ENCODE assay signal across 8 cellular contexts in the genomic region with DNA sequence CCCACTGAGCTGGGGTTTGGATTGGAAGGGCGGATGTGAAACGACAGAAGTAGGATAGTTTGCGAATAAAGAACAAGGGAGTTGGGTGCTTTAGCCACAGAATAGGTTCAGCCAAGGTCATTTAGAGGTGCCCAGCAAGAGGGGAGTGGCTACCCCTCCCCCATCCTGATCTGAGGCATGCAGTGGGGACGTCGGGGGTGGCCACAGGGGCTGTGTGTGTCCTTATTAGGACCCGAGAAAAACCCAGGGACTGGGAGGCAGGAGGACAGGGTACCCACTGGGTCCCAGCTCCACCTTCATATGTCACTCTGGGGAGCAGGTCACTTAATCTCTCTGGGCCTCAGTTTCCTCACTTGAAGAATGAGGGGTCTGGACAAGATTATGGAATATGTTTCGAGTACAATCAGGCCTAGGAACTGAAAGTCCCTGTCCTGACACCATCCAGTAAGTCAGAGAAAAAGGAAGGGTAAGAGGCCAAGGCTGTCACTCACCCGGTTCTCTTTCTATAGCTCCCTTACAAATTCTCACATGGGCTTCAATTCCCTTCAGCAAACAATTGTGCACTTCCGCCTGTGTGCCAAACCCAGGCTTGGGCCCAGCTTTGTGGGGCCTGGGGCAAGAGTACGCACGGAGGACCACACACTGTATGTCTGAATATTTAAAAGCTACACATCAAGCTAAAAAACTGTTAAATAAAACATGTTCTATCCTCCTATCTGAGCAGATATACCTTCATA. TPM values are rescaled to one million over a fixed set of nuclear protein-coding genes. Genes with fewer than 3 reads are reported as not detected.
A peak's percentile ranks its signal among the peaks of the same experiment; 100 is the strongest.
DNase-seq lines count a peak whose midpoint lies in the region; ATAC-seq and TF ChIP-seq lines count a peak whose summit lies in the region.

No MANE protein-coding gene starts in this region.

- ATAC-seq in T-helper 17 cell = no peak

- H3K27me3 Mint-ChIP-seq in T-helper 1 cell treated with Interleukin-12 subunit alpha and Interleukin-12 subunit beta and Interleukin-4 antibody, amounts not matched to agents 30 μg/mL and 1 μg/mL, for 36 hours (ENCODE audit: low read depth) = no peaks in the 10 kb centered on the region
- H3K27me3 Mint-ChIP-seq in T-helper 17 cell = no peaks in the 10 kb centered on the region

- H3K36me3 ChIP-seq in right atrium auricular region = no peaks in the 10 kb centered on the region
- no peaks in the 10 kb centered on the region for H3K36me3 ChIP-seq in stomach smooth muscle (ENCODE audit: control insufficient read depth in 2 of 2, insufficient read depth in 2 of 2, low read length in 2 of 2)
- H3K36me3 ChIP-seq in WERI-Rb-1 = no peaks in the 10 kb centered on the region

- H3K27me3 ChIP-seq in right atrium auricular region (no peaks in the 10 kb centered on the region), stomach smooth muscle (ENCODE audit: control insufficient read depth in 1 of 2, insufficient read depth in 2 of 2, low read length in 2 of 2) (no peaks in the 10 kb centered on the region), WERI-Rb-1 (ENCODE audit: insufficient read depth, low read depth, severe bottlenecking) (no peaks in the 10 kb centered on the region)

- H3K4me3 Mint-ChIP-seq in T-helper 1 cell treated with Interleukin-12 subunit alpha and Interleukin-12 subunit beta and Interleukin-4 antibody, amounts not matched to agents 30 μg/mL and 1 μg/mL, for 36 hours = peak overlapping the region; percentile 58
- peak overlapping the region; percentile 77 for H3K4me3 Mint-ChIP-seq in T-helper 17 cell

- H3K9me3 ChIP-seq in T-helper 17 cell (ENCODE audit: control insufficient read depth, low read length, poor library complexity, severe bottlenecking) (no peaks in the 10 kb centered on the region), right atrium auricular region (no peaks in the 10 kb centered on the region), stomach smooth muscle (ENCODE audit: control insufficient read depth in 2 of 2, low read length in 2 of 2) (no peaks in the 10 kb centered on the region), WERI-Rb-1 (ENCODE audit: severe bottlenecking) (no peaks in the 10 kb centered on the region)

- H3K36me3 Mint-ChIP-seq in T-helper 1 cell treated with Interleukin-12 subunit alpha and Interleukin-12 subunit beta and Interleukin-4 antibody, amounts not matched to agents 30 μg/mL and 1 μg/mL, for 36 hours (ENCODE audit: low read depth) = no peaks in the 10 kb centered on the region
- no peaks in the 10 kb centered on the region for H3K36me3 Mint-ChIP-seq in T-helper 17 cell (ENCODE audit: low read depth)

- DNase-seq in T-helper 1 cell (no peak), T-helper 17 cell (no peak), right atrium auricular region (ENCODE audit: low spot score) (no peak), WERI-Rb-1 (no peak)
- DNase-seq in stimulated activated CD4-positive, alpha-beta T cell treated with anti-CD3 and anti-CD28 coated beads, Interleukin-4, amount 100 ng/mL, for 4 hours = no peak
- no peak for DNase-seq in effector CD8-positive, alpha-beta T cell (lab: John Stamatoyannopoulos, UW)

- H3K9ac ChIP-seq in stomach smooth muscle (ENCODE audit: low read length in 2 of 2) = peak overlapping the region; percentile 51 to 77

- H3K9me3 Mint-ChIP-seq in T-helper 1 cell treated with Interleukin-12 subunit alpha and Interleukin-12 subunit beta and Interleukin-4 antibody, amounts not matched to agents 30 μg/mL and 1 μg/mL, for 36 hours = no peaks in the 10 kb centered on the region

- H3K4me3 ChIP-seq in right atrium auricular region = peak overlapping the region; percentile 11 to 33
- H3K4me3 ChIP-seq in stomach smooth muscle (ENCODE audit: low read length in 2 of 2) = peak overlapping the region; percentile 63 to 69
- no peak overlapping the region for H3K4me3 ChIP-seq in WERI-Rb-1 (ENCODE audit: low read depth, low read length)

- H3K4me1 ChIP-seq in right atrium auricular region = peaks cover 0 to 4% of the 10 kb centered on the region in 2 donors
- peaks cover 9% of the 10 kb centered on the region for H3K4me1 ChIP-seq in stomach smooth muscle (ENCODE audit: control insufficient read depth, insufficient read depth, low read length)

- peak overlapping the region; percentile 60 to 74 for H3K27ac ChIP-seq in right atrium auricular region
- peak overlapping the region; percentile 31 for H3K27ac ChIP-seq in stomach smooth muscle (ENCODE audit: low read length)
- no peak overlapping the region for H3K27ac ChIP-seq in WERI-Rb-1

- H3K4me1 Mint-ChIP-seq in T-helper 1 cell treated with Interleukin-12 subunit alpha and Interleukin-12 subunit beta and Interleukin-4 antibody, amounts not matched to agents 30 μg/mL and 1 μg/mL, for 36 hours (ENCODE audit: low read depth) = peaks cover 16% of the 10 kb centered on the region
- H3K4me1 Mint-ChIP-seq in T-helper 17 cell = no peaks in the 10 kb centered on the region

- no peak for TF ChIP-seq CTCF in right atrium auricular region (IDR thresholded peaks at IDR 0.05)
- no peak for TF ChIP-seq CTCF in WERI-Rb-1 (IDR thresholded peaks at IDR 0.05; ENCODE audit: low read depth, low read length)

- peak overlapping the region; percentile 84 for H3K27ac Mint-ChIP-seq in T-helper 1 cell treated with Interleukin-12 subunit alpha and Interleukin-12 subunit beta and Interleukin-4 antibody, amounts not matched to agents 30 μg/mL and 1 μg/mL, for 36 hours
- peak overlapping the region; percentile 60 for H3K27ac Mint-ChIP-seq in T-helper 17 cell

RNA-seq across cellular contexts. Expression of gene NYX, which starts 4.2 kb away (rescaled TPM):
- not detected for total RNA-seq in T-helper 17 cell
- not detected for total RNA-seq in right atrium auricular region
